Comparison of ENCODE assay signal across 1 cellular context in genomic region chr5:172667786-172668735, GRCh38.
TF ChIP-seq lines count a peak whose summit lies in the region.

No MANE protein-coding gene starts in this region.

TF ChIP-seq in IMR-90, 13 proteins besides CTCF, POLR2A, EP300 and RAD21 (continued from another document):
- no peak for TF ChIP-seq CHD1 (IDR thresholded peaks at IDR 0.05; ENCODE audit: low read depth, low read length)
- no peak for TF ChIP-seq MAZ (IDR thresholded peaks at IDR 0.05; ENCODE audit: borderline replicate concordance, low read depth, low read length)
- no peak for TF ChIP-seq BHLHE40 (IDR thresholded peaks at IDR 0.05; ENCODE audit: low read depth, low read length)
- no peak for TF ChIP-seq MAFK (IDR thresholded peaks at IDR 0.05; ENCODE audit: low read depth, low read length)
- TF ChIP-seq CEBPB (IDR thresholded peaks at IDR 0.05; ENCODE audit: low read depth, low read length): no peak
